ENCODE assay signal across 22 cellular contexts in genomic region chr1:102535829-102536505, GRCh38.
DNase-seq lines count a peak whose midpoint lies in the region; ATAC-seq, FAIRE-seq and TF ChIP-seq lines count a peak whose summit lies in the region.
"Had no signal": no experiment of that assay in that cellular context is flagged by ENCODE, and none has a peak within 500 bp of the region (broad histone marks: within the 10 kb centered on the region; RNA-seq: fewer than 3 reads in every experiment).

No MANE protein-coding gene starts in this region.

- no peak for ATAC-seq in IMR-90 (ENCODE audit: low read depth)
- ATAC-seq in K562: no peak
- ATAC-seq: CD8-positive, alpha-beta T cell; GM12878; GM23338; HCT116 had no signal

- no peak overlapping the region for H3K4me3 ChIP-seq in IMR-90 (ENCODE audit: insufficient read depth, low read depth, low read length)
- no peak overlapping the region for H3K4me3 ChIP-seq in K562
- no peak overlapping the region for H3K4me3 ChIP-seq in neural cell (ENCODE audit: low read length)
- H3K4me3 ChIP-seq in right atrium auricular region: no peak overlapping the region
- H3K4me3 ChIP-seq: BLaER1, GM12878, GM23338 had no signal

- no peak overlapping the region for H2BK20ac ChIP-seq in IMR-90 (ENCODE audit: low read depth, low read length)

- no peaks in the 10 kb centered on the region for H3K79me1 ChIP-seq in IMR-90 (ENCODE audit: low read depth in 1 of 2, low read length in 2 of 2)

- H3F3A ChIP-seq in neural cell (ENCODE audit: insufficient read depth, low read length, poor library complexity, severe bottlenecking): no peaks in the 10 kb centered on the region

- TF ChIP-seq EP300 in K562 (IDR thresholded peaks at IDR 0.05; ENCODE audit: low read length) (no peak), neural cell (conservative IDR thresholded peaks at IDR 0.05; ENCODE audit: poor library complexity, severe bottlenecking) (peak; percentile 44)

- in situ Hi-C loops in IMR-90 (cut with MboI; ENCODE audit: low sequenced_read_pairs): no loop called here
- in situ Hi-C loops in K562 (cut with MboI): no loop called here

- H3K14ac ChIP-seq in IMR-90 (replicated peaks; ENCODE audit: low read depth, low read length): no peak overlapping the region

- H2AFZ ChIP-seq in IMR-90 (replicated peaks; ENCODE audit: low read length, poor library complexity) (no peak overlapping the region), K562 (ENCODE audit: low read depth, low read length) (no peak overlapping the region), neural cell (ENCODE audit: low read depth, low read length) (no peak overlapping the region)
- H2AFZ ChIP-seq: GM23338 had no signal

- H3K27ac ChIP-seq in IMR-90 (ENCODE audit: insufficient read depth, low read length) (no peak overlapping the region), K562 (ENCODE audit: extremely low read depth, low read depth, low read length) (no peak overlapping the region), neural cell (ENCODE audit: low read length) (no peak overlapping the region), right atrium auricular region (no peak overlapping the region)
- H3K27ac ChIP-seq: BLaER1, C4-2B had no signal

- no peaks in the 10 kb centered on the region for H3K36me3 Mint-ChIP-seq in activated naive CD8-positive, alpha-beta T cell treated with anti-CD3 and anti-CD28 coated beads for 36 hours
- H3K36me3 Mint-ChIP-seq: CD4-positive, CD25-positive, alpha-beta regulatory T cell; CD8-positive, alpha-beta T cell had no signal

- H3K9ac ChIP-seq in IMR-90 (ENCODE audit: low read depth, low read length) (no peak overlapping the region), K562 (ENCODE audit: insufficient read depth in 1 of 2, low read depth in 2 of 2, low read length in 2 of 2) (no peak overlapping the region), neural cell (ENCODE audit: low read length) (no peak overlapping the region)
- H3K9ac ChIP-seq: BLaER1 had no signal

- intact Hi-C loops in IMR-90 (cut with micrococcal nuclease) (no loop called here), K562 (cut with micrococcal nuclease) (no loop called here)

- H3K9me3 ChIP-seq in IMR-90 (ENCODE audit: control insufficient read depth, insufficient read depth, low read length): peaks cover 2% of the 10 kb centered on the region
- no peaks in the 10 kb centered on the region for H3K9me3 ChIP-seq in K562 (replicated peaks; ENCODE audit: control insufficient read depth, insufficient read depth, low read depth, low read length)
- H3K9me3 ChIP-seq in neural cell (ENCODE audit: low read length): no peaks in the 10 kb centered on the region
- H3K9me3 ChIP-seq in right atrium auricular region: no peaks in the 10 kb centered on the region
- H3K9me3 ChIP-seq: Caco-2 had no signal

- no peaks in the 10 kb centered on the region for H3K9me2 ChIP-seq in neural cell (ENCODE audit: insufficient read depth, low read length)

- H3K4me1 ChIP-seq in IMR-90 (ENCODE audit: control insufficient read depth, insufficient read depth, low read length): no peaks in the 10 kb centered on the region
- H3K4me1 ChIP-seq in K562 (replicated peaks in 1 of 2; ENCODE audit: control insufficient read depth in 2 of 2, insufficient read depth in 2 of 2, low read length in 2 of 2): no peaks in the 10 kb centered on the region
- no peaks in the 10 kb centered on the region for H3K4me1 ChIP-seq in right atrium auricular region
- H3K4me1 ChIP-seq: Caco-2 had no signal

- peaks cover 1% of the 10 kb centered on the region for H3K9me3 Mint-ChIP-seq in activated naive CD8-positive, alpha-beta T cell treated with anti-CD3 and anti-CD28 coated beads for 36 hours

- H3K4me1 Mint-ChIP-seq in activated naive CD8-positive, alpha-beta T cell treated with anti-CD3 and anti-CD28 coated beads for 36 hours: no peaks in the 10 kb centered on the region
- H3K4me1 Mint-ChIP-seq: B cell; CD4-positive, CD25-positive, alpha-beta regulatory T cell; GM23338; H9 had no signal

- no peak overlapping the region for H3K4me2 ChIP-seq in IMR-90 (ENCODE audit: low read depth, low read length)
- H3K4me2 ChIP-seq in K562 (ENCODE audit: insufficient read depth, low read length): no peak overlapping the region
- H3K4me2 ChIP-seq in neural cell (ENCODE audit: low read length): no peak overlapping the region
- H3K4me2 ChIP-seq: GM23338 had no signal

- no peak overlapping the region for H2AK5ac ChIP-seq in IMR-90 (ENCODE audit: low read depth, low read length)

- H2AK9ac ChIP-seq in IMR-90 (replicated peaks; ENCODE audit: low read depth, low read length, poor library complexity): no peak overlapping the region

- H3K9me1 ChIP-seq in IMR-90 (ENCODE audit: insufficient read depth, low read length): no peaks in the 10 kb centered on the region
- H3K9me1 ChIP-seq in K562 (ENCODE audit: control insufficient read depth, insufficient read depth, low read length): no peaks in the 10 kb centered on the region

- no peak overlapping the region for H2BK15ac ChIP-seq in IMR-90 (ENCODE audit: low read depth, low read length)

- no peaks in the 10 kb centered on the region for H4K20me1 ChIP-seq in IMR-90 (ENCODE audit: insufficient read depth, low read length)
- H4K20me1 ChIP-seq in K562 (replicated peaks; ENCODE audit: control insufficient read depth, insufficient read depth, low read length): no peaks in the 10 kb centered on the region
- H4K20me1 ChIP-seq in neural cell (ENCODE audit: insufficient read depth): no peaks in the 10 kb centered on the region
- H4K20me1 ChIP-seq: BLaER1 had no signal

- H3K27me3 Mint-ChIP-seq in activated naive CD8-positive, alpha-beta T cell treated with anti-CD3 and anti-CD28 coated beads for 36 hours: no peaks in the 10 kb centered on the region
- H3K27me3 Mint-ChIP-seq: B cell; CD4-positive, CD25-positive, alpha-beta regulatory T cell had no signal

- H3K4me3 Mint-ChIP-seq in activated naive CD8-positive, alpha-beta T cell treated with anti-CD3 and anti-CD28 coated beads for 36 hours: no peak overlapping the region
- H3K4me3 Mint-ChIP-seq: B cell; CD4-positive, CD25-positive, alpha-beta regulatory T cell; CD8-positive, alpha-beta T cell; GM23338; H9 had no signal

- H3K4ac ChIP-seq in IMR-90 (ENCODE audit: low read depth, low read length): no peak overlapping the region

- no peak overlapping the region for H4K5ac ChIP-seq in IMR-90 (ENCODE audit: low read depth, low read length)

- no peak overlapping the region for H4K91ac ChIP-seq in IMR-90 (ENCODE audit: insufficient read depth, low read depth, low read length)

- no peak for FAIRE-seq in K562 (lab: Jason Lieb, UNC)
- FAIRE-seq: GM12878, GM19239 had no signal

- H3K36me3 ChIP-seq in IMR-90 (ENCODE audit: control insufficient read depth, insufficient read depth, low read length): no peaks in the 10 kb centered on the region
- no peaks in the 10 kb centered on the region for H3K36me3 ChIP-seq in K562 (ENCODE audit: control insufficient read depth, insufficient read depth, low read length)
- H3K36me3 ChIP-seq in neural cell (ENCODE audit: insufficient read depth, low read length): no peaks in the 10 kb centered on the region
- no peaks in the 10 kb centered on the region for H3K36me3 ChIP-seq in right atrium auricular region
- H3K36me3 ChIP-seq: BLaER1 had no signal

- DNase-seq in EH (ENCODE audit: low read depth): peak; percentile 8
- no peak for DNase-seq in IMR-90
- no peak for DNase-seq in K562 (ENCODE audit: extremely low read depth in 1 of 4, low spot score in 3 of 4)
- DNase-seq in activated naive CD8-positive, alpha-beta T cell treated with anti-CD3 and anti-CD28 coated beads for 36 hours: no peak
- no peak for DNase-seq in right atrium auricular region (ENCODE audit: low spot score)
- no peak for DNase-seq in NCI-H510A treated with DMSO at 0.1 percent for 48 hours (lab: John Stamatoyannopoulos, UW)
- DNase-seq: Caco-2; CD4-positive, CD25-positive, alpha-beta regulatory T cell; CD8-positive, alpha-beta T cell; DMS153; DND-41; EL; GDM1; H9 had no signal

- CTCF ChIA-PET in IMR-90 (lab: Yijun Ruan, JAX) (no interaction called here), K562 (lab: Yijun Ruan, JAX; ENCODE audit: low intra/inter-chr PET ratio) (no interaction called here)

- TF ChIP-seq POLR2A in IMR-90 (IDR thresholded peaks at IDR 0.05; ENCODE audit: low read depth, low read length) (no peak), K562 (conservative IDR thresholded peaks at IDR 0.05) (no peak)

- 40% methylated on average over 1 of the region's 5 CpGs; no CpG with 5 or more reads in 1 of the 2 experiments for WGBS in IMR-90 (ENCODE audit: extremely low coverage in 2 of 2, insufficient read length in 1 of 2), 2 experiments
- 0% methylated on average over 5 of the region's 5 CpGs for WGBS in K562 (ENCODE audit: insufficient coverage, low coverage, missing lambda C conversion rate)

- no peak overlapping the region for H3K23ac ChIP-seq in IMR-90 (ENCODE audit: low read depth, low read length)

- BruUV-seq in IMR-90 (replicated peaks; lab: Mats Ljungman, UMichigan) (no TSS peak), K562 (replicated peaks; lab: Mats Ljungman, UMichigan) (no TSS peak)

- no peak overlapping the region for H2BK5ac ChIP-seq in IMR-90 (ENCODE audit: low read depth, low read length, poor library complexity, severe bottlenecking)

- no peak for TF ChIP-seq CTCF in IMR-90 (conservative IDR thresholded peaks at IDR 0.05; ENCODE audit: low read depth, low read length)
- no peak for TF ChIP-seq CTCF in K562 (IDR thresholded peaks at IDR 0.05 in 2 of 3, conservative IDR thresholded peaks at IDR 0.05 in 1 of 3; ENCODE audit: insufficient read depth in 2 of 3, low read depth in 1 of 3, low read length in 3 of 3)
- TF ChIP-seq CTCF in neural cell (IDR thresholded peaks at IDR 0.05; ENCODE audit: poor library complexity, severe bottlenecking): no peak
- no peak for TF ChIP-seq CTCF in right atrium auricular region (IDR thresholded peaks at IDR 0.05)

- no peak overlapping the region for H3K56ac ChIP-seq in IMR-90 (ENCODE audit: extremely low read depth, insufficient read depth, low read length)

- H3K18ac ChIP-seq in IMR-90 (ENCODE audit: low read depth, low read length): no peak overlapping the region

- H4K8ac ChIP-seq in IMR-90 (ENCODE audit: low read depth in 2 of 2, low read length in 2 of 2): no peak overlapping the region

- no peak overlapping the region for H3K27ac Mint-ChIP-seq in activated naive CD8-positive, alpha-beta T cell treated with anti-CD3 and anti-CD28 coated beads for 36 hours
- H3K27ac Mint-ChIP-seq: B cell; CD4-positive, CD25-positive, alpha-beta regulatory T cell; CD8-positive, alpha-beta T cell; GM23338; H9 had no signal

- H2BK120ac ChIP-seq in IMR-90 (ENCODE audit: low read depth, low read length): no peak overlapping the region

- POLR2A ChIA-PET in IMR-90 (lab: Charles Lee; ENCODE audit: unreplicated experiment) (no interaction called here), K562 (lab: Yijun Ruan, JAX) (no interaction called here)

- no peak for TF ChIP-seq RAD21 in IMR-90 (IDR thresholded peaks at IDR 0.05; ENCODE audit: low read length)
- TF ChIP-seq RAD21 in K562 (CRISPR knock-in tag; conservative IDR thresholded peaks at IDR 0.05 in 1 of 2, IDR thresholded peaks at IDR 0.05 in 1 of 2): no peak
- no peak for TF ChIP-seq RAD21 in neural cell (conservative IDR thresholded peaks at IDR 0.05)

- H3K27me3 ChIP-seq in IMR-90 (ENCODE audit: control insufficient read depth, insufficient read depth, low read length): no peaks in the 10 kb centered on the region
- no peaks in the 10 kb centered on the region for H3K27me3 ChIP-seq in K562 (ENCODE audit: control insufficient read depth in 2 of 2, insufficient read depth in 2 of 2, low read length in 2 of 2)
- no peaks in the 10 kb centered on the region for H3K27me3 ChIP-seq in neural cell (ENCODE audit: insufficient read depth, low read depth, low read length)
- H3K27me3 ChIP-seq in right atrium auricular region: no peaks in the 10 kb centered on the region
- H3K27me3 ChIP-seq: BLaER1 had no signal

- H3K79me2 ChIP-seq in K562 (ENCODE audit: control insufficient read depth, insufficient read depth, low read length) (no peaks in the 10 kb centered on the region), neural cell (replicated peaks; ENCODE audit: insufficient read depth, low read length) (no peaks in the 10 kb centered on the region)

- dilution Hi-C loops in IMR-90 (cut with HindIII; ENCODE audit: low sequenced_read_pairs, unreplicated experiment): no loop called here
